In the genomic region with DNA sequence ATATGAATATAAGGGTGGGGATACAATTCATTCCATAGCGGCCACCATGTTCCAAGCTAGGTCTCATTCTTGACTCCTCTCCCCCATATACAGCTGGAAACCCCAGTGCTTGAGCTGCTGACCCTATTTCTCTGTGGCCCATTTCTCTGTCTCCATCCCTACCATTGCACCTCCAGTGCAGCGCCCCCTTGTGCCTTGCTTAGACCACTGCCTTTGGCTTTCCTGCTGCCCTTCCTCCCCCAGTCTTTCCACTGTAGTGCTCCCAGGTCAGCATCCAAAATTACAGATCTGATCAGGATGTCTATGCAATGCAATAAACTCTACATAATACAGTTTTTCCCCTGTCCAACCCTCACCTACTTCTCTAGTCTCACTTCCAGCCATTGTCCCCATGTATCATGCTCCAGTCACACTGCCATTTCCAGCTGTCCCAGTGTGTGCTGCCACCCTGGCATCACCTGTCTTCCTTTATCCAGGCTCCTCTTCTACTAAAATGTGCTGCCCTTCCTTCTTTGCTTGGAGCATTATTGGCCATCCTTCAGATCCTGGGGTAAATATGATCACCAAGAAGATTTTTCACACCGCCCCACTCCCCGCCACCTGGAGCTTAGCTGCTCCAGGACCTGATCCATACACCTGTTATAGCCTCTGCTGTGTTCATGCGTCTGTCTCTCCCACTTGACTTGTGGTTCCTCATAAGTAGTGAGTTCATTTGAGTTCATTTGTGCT, we compare ENCODE assay signal across 1 cellular context.
TF ChIP-seq lines count a peak whose summit lies in the region.

No MANE protein-coding gene starts in this region.

TF ChIP-seq in SK-N-SH treated with all-trans-retinoic acid at 6 μM for 48 hours, 23 proteins besides CTCF, POLR2A, EP300 and RAD21 (continued from another document):
- TF ChIP-seq, protein P1, sequence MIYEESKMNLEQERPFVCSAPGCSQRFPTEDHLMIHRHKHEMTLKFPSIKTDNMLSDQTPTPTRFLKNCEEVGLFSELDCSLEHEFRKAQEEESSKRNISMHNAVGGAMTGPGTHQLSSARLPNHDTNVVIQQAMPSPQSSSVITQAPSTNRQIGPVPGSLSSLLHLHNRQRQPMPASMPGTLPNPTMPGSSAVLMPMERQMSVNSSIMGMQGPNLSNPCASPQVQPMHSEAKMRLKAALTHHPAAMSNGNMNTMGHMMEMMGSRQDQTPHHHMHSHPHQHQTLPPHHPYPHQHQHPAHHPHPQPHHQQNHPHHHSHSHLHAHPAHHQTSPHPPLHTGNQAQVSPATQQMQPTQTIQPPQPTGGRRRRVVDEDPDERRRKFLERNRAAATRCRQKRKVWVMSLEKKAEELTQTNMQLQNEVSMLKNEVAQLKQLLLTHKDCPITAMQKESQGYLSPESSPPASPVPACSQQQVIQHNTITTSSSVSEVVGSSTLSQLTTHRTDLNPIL (CRISPR knock-in tag; IDR thresholded peaks at IDR 0.05; ENCODE audit: low read depth), result no peak
- TF ChIP-seq, protein P2, sequence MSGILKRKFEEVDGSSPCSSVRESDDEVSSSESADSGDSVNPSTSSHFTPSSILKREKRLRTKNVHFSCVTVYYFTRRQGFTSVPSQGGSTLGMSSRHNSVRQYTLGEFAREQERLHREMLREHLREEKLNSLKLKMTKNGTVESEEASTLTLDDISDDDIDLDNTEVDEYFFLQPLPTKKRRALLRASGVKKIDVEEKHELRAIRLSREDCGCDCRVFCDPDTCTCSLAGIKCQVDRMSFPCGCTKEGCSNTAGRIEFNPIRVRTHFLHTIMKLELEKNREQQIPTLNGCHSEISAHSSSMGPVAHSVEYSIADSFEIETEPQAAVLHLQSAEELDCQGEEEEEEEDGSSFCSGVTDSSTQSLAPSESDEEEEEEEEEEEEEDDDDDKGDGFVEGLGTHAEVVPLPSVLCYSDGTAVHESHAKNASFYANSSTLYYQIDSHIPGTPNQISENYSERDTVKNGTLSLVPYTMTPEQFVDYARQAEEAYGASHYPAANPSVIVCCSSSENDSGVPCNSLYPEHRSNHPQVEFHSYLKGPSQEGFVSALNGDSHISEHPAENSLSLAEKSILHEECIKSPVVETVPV (CRISPR knock-in tag; IDR thresholded peaks at IDR 0.05), result no peak
- TF ChIP-seq ISL1 (CRISPR knock-in tag; IDR thresholded peaks at IDR 0.05), result no peak
